1 cellular context compared by ENCODE assay signal in the genomic region with DNA sequence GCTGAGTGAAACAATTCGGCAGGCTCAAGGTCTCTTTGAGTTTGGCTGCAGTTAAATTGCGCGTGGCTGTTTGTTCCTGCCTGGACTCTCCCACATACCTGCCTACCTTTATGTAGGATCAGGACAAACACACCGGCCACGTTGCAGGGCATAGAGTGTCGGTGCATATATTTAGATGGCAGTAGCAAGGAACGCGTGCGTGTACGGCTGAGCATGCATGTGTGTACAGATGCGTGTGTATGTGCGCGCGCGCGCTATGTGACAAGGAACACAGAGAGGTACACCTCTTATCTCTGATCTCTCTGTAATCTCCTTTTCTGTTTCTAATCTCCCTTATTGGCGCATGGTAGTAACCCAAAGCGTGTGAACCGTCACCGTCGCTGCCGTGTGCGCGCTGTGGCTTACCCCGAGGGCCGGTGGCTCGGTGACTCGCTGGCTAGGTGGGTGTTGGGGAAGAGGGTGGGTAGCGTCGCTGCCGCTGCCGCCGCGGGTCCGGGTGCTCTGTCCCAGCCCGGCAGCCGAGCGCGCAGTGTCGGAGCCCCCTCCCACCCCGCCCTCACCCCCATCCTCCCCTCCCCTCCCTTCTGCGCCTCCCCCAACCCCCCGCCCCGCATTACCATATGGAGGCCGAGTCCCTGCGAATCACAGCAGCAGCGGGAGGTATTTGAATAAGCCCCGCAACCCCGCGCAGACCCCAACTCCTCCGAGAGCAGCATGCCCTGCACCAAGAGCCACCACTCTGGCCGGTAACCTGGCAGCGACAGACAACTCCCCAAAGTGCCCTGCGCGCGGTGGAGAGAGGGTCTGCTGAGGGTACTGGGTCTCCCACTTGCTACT.
TF ChIP-seq lines count a peak whose summit lies in the region.

No MANE protein-coding gene starts in this region.

TF ChIP-seq in H1, 55 proteins besides CTCF, POLR2A, EP300 and RAD21 (continued from another document):
- TF ChIP-seq, protein P1, sequence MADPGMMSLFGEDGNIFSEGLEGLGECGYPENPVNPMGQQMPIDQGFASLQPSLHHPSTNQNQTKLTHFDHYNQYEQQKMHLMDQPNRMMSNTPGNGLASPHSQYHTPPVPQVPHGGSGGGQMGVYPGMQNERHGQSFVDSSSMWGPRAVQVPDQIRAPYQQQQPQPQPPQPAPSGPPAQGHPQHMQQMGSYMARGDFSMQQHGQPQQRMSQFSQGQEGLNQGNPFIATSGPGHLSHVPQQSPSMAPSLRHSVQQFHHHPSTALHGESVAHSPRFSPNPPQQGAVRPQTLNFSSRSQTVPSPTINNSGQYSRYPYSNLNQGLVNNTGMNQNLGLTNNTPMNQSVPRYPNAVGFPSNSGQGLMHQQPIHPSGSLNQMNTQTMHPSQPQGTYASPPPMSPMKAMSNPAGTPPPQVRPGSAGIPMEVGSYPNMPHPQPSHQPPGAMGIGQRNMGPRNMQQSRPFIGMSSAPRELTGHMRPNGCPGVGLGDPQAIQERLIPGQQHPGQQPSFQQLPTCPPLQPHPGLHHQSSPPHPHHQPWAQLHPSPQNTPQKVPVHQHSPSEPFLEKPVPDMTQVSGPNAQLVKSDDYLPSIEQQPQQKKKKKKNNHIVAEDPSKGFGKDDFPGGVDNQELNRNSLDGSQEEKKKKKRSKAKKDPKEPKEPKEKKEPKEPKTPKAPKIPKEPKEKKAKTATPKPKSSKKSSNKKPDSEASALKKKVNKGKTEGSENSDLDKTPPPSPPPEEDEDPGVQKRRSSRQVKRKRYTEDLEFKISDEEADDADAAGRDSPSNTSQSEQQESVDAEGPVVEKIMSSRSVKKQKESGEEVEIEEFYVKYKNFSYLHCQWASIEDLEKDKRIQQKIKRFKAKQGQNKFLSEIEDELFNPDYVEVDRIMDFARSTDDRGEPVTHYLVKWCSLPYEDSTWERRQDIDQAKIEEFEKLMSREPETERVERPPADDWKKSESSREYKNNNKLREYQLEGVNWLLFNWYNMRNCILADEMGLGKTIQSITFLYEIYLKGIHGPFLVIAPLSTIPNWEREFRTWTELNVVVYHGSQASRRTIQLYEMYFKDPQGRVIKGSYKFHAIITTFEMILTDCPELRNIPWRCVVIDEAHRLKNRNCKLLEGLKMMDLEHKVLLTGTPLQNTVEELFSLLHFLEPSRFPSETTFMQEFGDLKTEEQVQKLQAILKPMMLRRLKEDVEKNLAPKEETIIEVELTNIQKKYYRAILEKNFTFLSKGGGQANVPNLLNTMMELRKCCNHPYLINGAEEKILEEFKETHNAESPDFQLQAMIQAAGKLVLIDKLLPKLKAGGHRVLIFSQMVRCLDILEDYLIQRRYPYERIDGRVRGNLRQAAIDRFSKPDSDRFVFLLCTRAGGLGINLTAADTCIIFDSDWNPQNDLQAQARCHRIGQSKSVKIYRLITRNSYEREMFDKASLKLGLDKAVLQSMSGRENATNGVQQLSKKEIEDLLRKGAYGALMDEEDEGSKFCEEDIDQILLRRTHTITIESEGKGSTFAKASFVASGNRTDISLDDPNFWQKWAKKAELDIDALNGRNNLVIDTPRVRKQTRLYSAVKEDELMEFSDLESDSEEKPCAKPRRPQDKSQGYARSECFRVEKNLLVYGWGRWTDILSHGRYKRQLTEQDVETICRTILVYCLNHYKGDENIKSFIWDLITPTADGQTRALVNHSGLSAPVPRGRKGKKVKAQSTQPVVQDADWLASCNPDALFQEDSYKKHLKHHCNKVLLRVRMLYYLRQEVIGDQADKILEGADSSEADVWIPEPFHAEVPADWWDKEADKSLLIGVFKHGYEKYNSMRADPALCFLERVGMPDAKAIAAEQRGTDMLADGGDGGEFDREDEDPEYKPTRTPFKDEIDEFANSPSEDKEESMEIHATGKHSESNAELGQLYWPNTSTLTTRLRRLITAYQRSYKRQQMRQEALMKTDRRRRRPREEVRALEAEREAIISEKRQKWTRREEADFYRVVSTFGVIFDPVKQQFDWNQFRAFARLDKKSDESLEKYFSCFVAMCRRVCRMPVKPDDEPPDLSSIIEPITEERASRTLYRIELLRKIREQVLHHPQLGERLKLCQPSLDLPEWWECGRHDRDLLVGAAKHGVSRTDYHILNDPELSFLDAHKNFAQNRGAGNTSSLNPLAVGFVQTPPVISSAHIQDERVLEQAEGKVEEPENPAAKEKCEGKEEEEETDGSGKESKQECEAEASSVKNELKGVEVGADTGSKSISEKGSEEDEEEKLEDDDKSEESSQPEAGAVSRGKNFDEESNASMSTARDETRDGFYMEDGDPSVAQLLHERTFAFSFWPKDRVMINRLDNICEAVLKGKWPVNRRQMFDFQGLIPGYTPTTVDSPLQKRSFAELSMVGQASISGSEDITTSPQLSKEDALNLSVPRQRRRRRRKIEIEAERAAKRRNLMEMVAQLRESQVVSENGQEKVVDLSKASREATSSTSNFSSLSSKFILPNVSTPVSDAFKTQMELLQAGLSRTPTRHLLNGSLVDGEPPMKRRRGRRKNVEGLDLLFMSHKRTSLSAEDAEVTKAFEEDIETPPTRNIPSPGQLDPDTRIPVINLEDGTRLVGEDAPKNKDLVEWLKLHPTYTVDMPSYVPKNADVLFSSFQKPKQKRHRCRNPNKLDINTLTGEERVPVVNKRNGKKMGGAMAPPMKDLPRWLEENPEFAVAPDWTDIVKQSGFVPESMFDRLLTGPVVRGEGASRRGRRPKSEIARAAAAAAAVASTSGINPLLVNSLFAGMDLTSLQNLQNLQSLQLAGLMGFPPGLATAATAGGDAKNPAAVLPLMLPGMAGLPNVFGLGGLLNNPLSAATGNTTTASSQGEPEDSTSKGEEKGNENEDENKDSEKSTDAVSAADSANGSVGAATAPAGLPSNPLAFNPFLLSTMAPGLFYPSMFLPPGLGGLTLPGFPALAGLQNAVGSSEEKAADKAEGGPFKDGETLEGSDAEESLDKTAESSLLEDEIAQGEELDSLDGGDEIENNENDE (IDR thresholded peaks at IDR 0.05; ENCODE audit: insufficient replicate concordance, low read length): no peak
- TF ChIP-seq KDM5A (IDR thresholded peaks at IDR 0.05; ENCODE audit: low read length) (no peak), SIN3A (conservative IDR thresholded peaks at IDR 0.05 in 1 of 2, IDR thresholded peaks at IDR 0.05 in 1 of 2; ENCODE audit: low read depth in 1 of 2, low read length in 2 of 2) (no peak), CBX5 (IDR thresholded peaks at IDR 0.05; ENCODE audit: low read depth, low read length) (no peak), YY1 (IDR thresholded peaks at IDR 0.05; ENCODE audit: low read depth, low read length) (no peak), TAF1 (IDR thresholded peaks at IDR 0.05; ENCODE audit: low read depth, low read length) (no peak), GTF2F1 (IDR thresholded peaks at IDR 0.05; ENCODE audit: borderline replicate concordance, low read depth, low read length) (no peak), SRF (IDR thresholded peaks at IDR 0.05; ENCODE audit: low read depth, low read length) (no peak), GABPA (IDR thresholded peaks at IDR 0.05; ENCODE audit: borderline replicate concordance, insufficient read depth, low read length) (no peak), CHD1 (IDR thresholded peaks at IDR 0.05; ENCODE audit: low read depth, low read length) (no peak), JUN (IDR thresholded peaks at IDR 0.05; ENCODE audit: low read depth, low read length) (no peak), TCF12 (IDR thresholded peaks at IDR 0.05; ENCODE audit: low read depth, low read length) (0 out of 2 replicates have a peak, but pooled peaks have one; percentile 29), RNF2 (IDR thresholded peaks at IDR 0.05; ENCODE audit: borderline replicate concordance, low read depth, low read length, missing control alignments, poor library complexity, severe bottlenecking) (peak; percentile 94), TBP (IDR thresholded peaks at IDR 0.05; ENCODE audit: low read depth, low read length) (no peak), EGR1 (IDR thresholded peaks at IDR 0.05; ENCODE audit: borderline replicate concordance, low read depth, low read length) (no peak), ZNF274 (IDR thresholded peaks at IDR 0.05; ENCODE audit: borderline replicate concordance, extremely low read depth, low read length) (no peak), SP1 (IDR thresholded peaks at IDR 0.05; ENCODE audit: low read depth, low read length) (no peak), EZH2 (IDR thresholded peaks at IDR 0.05; ENCODE audit: low read depth, low read length, severe bottlenecking) (peak; percentile 94), BRCA1 (IDR thresholded peaks at IDR 0.05; ENCODE audit: low read depth, low read length) (no peak), CHD2 (IDR thresholded peaks at IDR 0.05; ENCODE audit: low read length) (no peak), CEBPB (IDR thresholded peaks at IDR 0.05; ENCODE audit: low read depth, low read length) (no peak)
- TF ChIP-seq, protein P2, sequence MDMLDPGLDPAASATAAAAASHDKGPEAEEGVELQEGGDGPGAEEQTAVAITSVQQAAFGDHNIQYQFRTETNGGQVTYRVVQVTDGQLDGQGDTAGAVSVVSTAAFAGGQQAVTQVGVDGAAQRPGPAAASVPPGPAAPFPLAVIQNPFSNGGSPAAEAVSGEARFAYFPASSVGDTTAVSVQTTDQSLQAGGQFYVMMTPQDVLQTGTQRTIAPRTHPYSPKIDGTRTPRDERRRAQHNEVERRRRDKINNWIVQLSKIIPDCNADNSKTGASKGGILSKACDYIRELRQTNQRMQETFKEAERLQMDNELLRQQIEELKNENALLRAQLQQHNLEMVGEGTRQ (IDR thresholded peaks at IDR 0.05; ENCODE audit: low read length): no peak
